18 cellular contexts compared by ENCODE assay signal in the genomic region with DNA sequence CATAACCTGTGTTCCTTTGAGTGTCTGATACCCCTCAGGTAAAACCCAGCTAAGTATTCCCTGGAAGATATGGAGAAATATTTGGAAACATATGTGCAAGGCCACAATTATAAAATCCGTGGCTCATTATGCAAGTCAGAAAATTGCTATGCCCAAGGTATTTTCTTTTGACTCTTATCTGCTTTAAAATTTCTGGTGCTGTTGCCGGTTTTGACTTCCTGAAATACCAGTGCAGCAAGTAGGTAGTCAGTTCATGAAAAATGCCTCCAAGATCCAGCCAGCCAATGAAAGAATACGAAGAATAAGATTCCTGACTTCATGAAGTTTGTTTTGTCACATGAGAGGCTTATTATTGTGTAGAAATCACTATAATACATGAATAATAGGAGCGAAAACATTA. TPM values are rescaled to one million over a fixed set of nuclear protein-coding genes. Genes with fewer than 3 reads are reported as not detected.
DNase-seq lines count a peak whose midpoint lies in the region; ATAC-seq, FAIRE-seq and TF ChIP-seq lines count a peak whose summit lies in the region.
"Had no signal": no experiment of that assay in that cellular context is flagged by ENCODE, and none has a peak within 500 bp of the region (broad histone marks: within the 10 kb centered on the region; RNA-seq: fewer than 3 reads in every experiment).

No MANE protein-coding gene starts in this region.

- no peak overlapping the region for H3K4me3 ChIP-seq in breast epithelium
- no peak overlapping the region for H3K4me3 ChIP-seq in bronchial epithelial cell (ENCODE audit: low read depth, low read length)

- no peak for ATAC-seq in activated CD4-positive, CD25-positive, alpha-beta regulatory T cell treated with anti-CD3 and anti-CD28 coated beads, Interleukin-2, amount 50 U/mL, for 24 hours

- no peak for FAIRE-seq in bronchial epithelial cell (lab: Jason Lieb, UNC)
- FAIRE-seq: G401.6, GM12892, H1 had no signal

- intact Hi-C loops in breast epithelium (cut with DNase I; ENCODE audit: low total_unique reads): no loop called here

- no peaks in the 10 kb centered on the region for H3K27me3 Mint-ChIP-seq in mesothelial cell of epicardium (ENCODE audit: low read depth)
- H3K27me3 Mint-ChIP-seq: CD4-positive, alpha-beta memory T cell had no signal

- peaks cover 6% of the 10 kb centered on the region for H3K4me1 Mint-ChIP-seq in mesothelial cell of epicardium

- H3K36me3 ChIP-seq in breast epithelium (no peaks in the 10 kb centered on the region), bronchial epithelial cell (ENCODE audit: control insufficient read depth, insufficient read depth, low read length) (no peaks in the 10 kb centered on the region)

- no peaks in the 10 kb centered on the region for H3K4me1 ChIP-seq in breast epithelium

- H3K27me3 ChIP-seq in breast epithelium (no peaks in the 10 kb centered on the region), bronchial epithelial cell (ENCODE audit: control insufficient read depth, insufficient read depth, low read length) (no peaks in the 10 kb centered on the region)

- no peak overlapping the region for H3K27ac ChIP-seq in breast epithelium

- peaks cover 9 to 11% of the 10 kb centered on the region in 2 donors for H3K9me3 ChIP-seq in breast epithelium

- DNase-seq in T47D (ENCODE audit: low read depth in 1 of 2, low spot score in 1 of 2) (peak; percentile 36 to 76), breast epithelium (ENCODE audit: low spot score in 2 of 2) (no peak), bronchial epithelial cell (ENCODE audit: low read depth) (peak; percentile 3), mesothelial cell of epicardium (ENCODE audit: low spot score in 2 of 2, unreplicated experiment in 2 of 2) (no peak), DMS 273 treated with DMSO at 0.1 percent for 48 hours (lab: John Stamatoyannopoulos, UW) (no peak), NCI-H345 treated with DMSO at 0.1 percent for 48 hours (lab: John Stamatoyannopoulos, UW; ENCODE audit: unreplicated experiment) (no peak)
- DNase-seq: C1 segment of cervical spinal cord; Calu3; CD4-positive, alpha-beta memory T cell; COR-L47; DMS153; DND-41; H7; HCEC 1CT had no signal

- peaks cover 27% of the 10 kb centered on the region for H3K9me3 Mint-ChIP-seq in mesothelial cell of epicardium

- H3K36me3 Mint-ChIP-seq in mesothelial cell of epicardium: peaks cover 9% of the 10 kb centered on the region

- no peak overlapping the region for H3K4me3 Mint-ChIP-seq in mesothelial cell of epicardium
- H3K4me3 Mint-ChIP-seq: CD4-positive, alpha-beta memory T cell had no signal

- in situ Hi-C loops in T47D (cut with HindIII; ENCODE audit: low pct_unique_long_range_greater_than_20kb, low sequenced_read_pairs): no loop called here

- TF ChIP-seq CTCF in breast epithelium (IDR thresholded peaks at IDR 0.05) (no peak), bronchial epithelial cell (IDR thresholded peaks at IDR 0.05; ENCODE audit: insufficient read depth, low read length, severe bottlenecking) (no peak), mesothelial cell of epicardium (IDR thresholded peaks at IDR 0.05; ENCODE audit: unreplicated experiment) (no peak)

- peak overlapping the region; percentile 52 for H3K27ac Mint-ChIP-seq in mesothelial cell of epicardium
- H3K27ac Mint-ChIP-seq: CD4-positive, alpha-beta memory T cell had no signal

- TF ChIP-seq POLR2A in breast epithelium (IDR thresholded peaks at IDR 0.05): no peak

RNA-seq across cellular contexts. Expression of a gene that starts 20.2 kb away (rescaled TPM):
- 10 to 100 TPM; 36.3 to 69.1 (median 47.2) TPM for total RNA-seq in breast epithelium
- total RNA-seq in bronchial epithelial cell: 16.3 and 27.5 TPM in 2 replicates
- 48.9 to 51.8 TPM (median 49.4 TPM) in 3 replicates for total RNA-seq in mesothelial cell of epicardium

Comparison
In these comparisons a context has a peak if more than half of its experiments do, and no peak if none do; other contexts are left out.
1. DNase-seq: peak in T47D (2 of 2) and bronchial epithelial cell (single experiment); none in breast epithelium (0 of 2), mesothelial cell of epicardium (0 of 2), DMS 273 treated with DMSO at 0.1 percent for 48 hours (single experiment) and NCI-H345 treated with DMSO at 0.1 percent for 48 hours (single experiment).